8 cellular contexts compared by ENCODE assay signal in the genomic region with DNA sequence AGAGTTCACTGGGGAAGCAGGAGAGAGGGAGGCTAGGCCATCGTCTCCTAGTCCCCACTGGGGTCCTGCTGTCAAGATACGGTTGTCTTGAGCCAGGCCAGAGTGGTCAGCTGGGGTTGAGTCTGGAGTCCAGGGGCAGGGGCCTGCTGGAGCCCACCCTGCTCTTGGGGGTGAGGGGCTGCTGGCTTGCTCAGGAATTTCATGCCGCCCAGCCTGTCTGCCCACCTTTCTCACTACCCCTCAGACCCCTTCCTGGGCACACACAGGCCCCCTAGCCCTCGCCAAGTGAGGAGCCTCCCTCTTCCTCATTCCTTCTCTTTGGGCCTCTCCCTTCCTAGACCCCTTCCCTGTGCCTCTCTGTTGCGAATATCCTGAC. TPM values are rescaled to one million over a fixed set of nuclear protein-coding genes. Genes with fewer than 3 reads are reported as not detected.
DNase-seq lines count a peak whose midpoint lies in the region; ATAC-seq and TF ChIP-seq lines count a peak whose summit lies in the region.

No MANE protein-coding gene starts in this region.

- DNase-seq in SIG-M5 treated with dmso at 0.1 percent for 504 hours (lab: John Stamatoyannopoulos, UW; ENCODE audit: unreplicated experiment) (peak; percentile 8), SIG-M5 (lab: John Stamatoyannopoulos, UW) (no peak), glutamatergic neuron (no peak), EL (no peak), mesenteric fat pad (ENCODE audit: low spot score) (no peak)
- DNase-seq in activated CD4-positive, alpha-beta memory T cell treated with anti-CD3 and anti-CD28 coated beads, Interleukin-2, amount 10 ng/mL, durations not matched to agents 7 days and 5 days: no peak
- no peak for DNase-seq in stimulated activated CD4-positive, alpha-beta T cell treated with anti-CD3 and anti-CD28 coated beads, Interleukin-12 subunit alpha, Interleukin-12 subunit beta, amount 100 ng/mL, for 4 hours

- H3K4me3 Mint-ChIP-seq in activated CD4-positive, alpha-beta memory T cell treated with anti-CD3 and anti-CD28 coated beads, Interleukin-2, amount 10 ng/mL, durations not matched to agents 7 days and 5 days: peak overlapping the region; percentile 95
- peak overlapping the region; percentile 95 for H3K4me3 Mint-ChIP-seq in glutamatergic neuron (ENCODE audit: unreplicated experiment)
- H3K4me3 Mint-ChIP-seq in stimulated activated memory B cell treated with anti-CD40 and anti-IgM and Interleukin-4, amounts not matched to agents 10 μg/mL and 1 μg/mL and 100 μg/mL, for 72 hours: peak overlapping the region; percentile 95

- peaks cover 44% of the 10 kb centered on the region for H3K4me1 Mint-ChIP-seq in activated CD4-positive, alpha-beta memory T cell treated with anti-CD3 and anti-CD28 coated beads, Interleukin-2, amount 10 ng/mL, durations not matched to agents 7 days and 5 days
- H3K4me1 Mint-ChIP-seq in glutamatergic neuron (ENCODE audit: low read depth, unreplicated experiment): peaks cover 15% of the 10 kb centered on the region
- peaks cover 76% of the 10 kb centered on the region for H3K4me1 Mint-ChIP-seq in stimulated activated memory B cell treated with anti-CD40 and anti-IgM and Interleukin-4, amounts not matched to agents 10 μg/mL and 1 μg/mL and 100 μg/mL, for 72 hours

- H3K36me3 Mint-ChIP-seq in activated CD4-positive, alpha-beta memory T cell treated with anti-CD3 and anti-CD28 coated beads, Interleukin-2, amount 10 ng/mL, durations not matched to agents 7 days and 5 days (ENCODE audit: low read depth): peaks cover 25% of the 10 kb centered on the region
- H3K36me3 Mint-ChIP-seq in glutamatergic neuron (ENCODE audit: unreplicated experiment): no peaks in the 10 kb centered on the region
- peaks cover 22% of the 10 kb centered on the region for H3K36me3 Mint-ChIP-seq in stimulated activated memory B cell treated with anti-CD40 and anti-IgM and Interleukin-4, amounts not matched to agents 10 μg/mL and 1 μg/mL and 100 μg/mL, for 72 hours

- POLR2A ChIA-PET in activated CD4-positive, alpha-beta memory T cell treated with anti-CD3 and anti-CD28 coated beads, Interleukin-2, amount 10 ng/mL, durations not matched to agents 7 days and 5 days (lab: Charles Lee): interaction anchor here (5.0 kb wide), 1 partner anchor 192 kb away, joined by 33 read pairs; the partner anchor contains the start of genes RNF151 and RPS2

- ATAC-seq in stimulated activated memory B cell treated with anti-CD40 and anti-IgM and Interleukin-4, amounts not matched to agents 10 μg/mL and 1 μg/mL and 100 μg/mL, for 72 hours: no peak

- H3K27me3 Mint-ChIP-seq in activated CD4-positive, alpha-beta memory T cell treated with anti-CD3 and anti-CD28 coated beads, Interleukin-2, amount 10 ng/mL, durations not matched to agents 7 days and 5 days: no peaks in the 10 kb centered on the region
- peaks cover 15% of the 10 kb centered on the region for H3K27me3 Mint-ChIP-seq in glutamatergic neuron (ENCODE audit: unreplicated experiment)
- H3K27me3 Mint-ChIP-seq in stimulated activated memory B cell treated with anti-CD40 and anti-IgM and Interleukin-4, amounts not matched to agents 10 μg/mL and 1 μg/mL and 100 μg/mL, for 72 hours: no peaks in the 10 kb centered on the region

- no peaks in the 10 kb centered on the region for H3K9me3 Mint-ChIP-seq in activated CD4-positive, alpha-beta memory T cell treated with anti-CD3 and anti-CD28 coated beads, Interleukin-2, amount 10 ng/mL, durations not matched to agents 7 days and 5 days
- peaks cover 12% of the 10 kb centered on the region for H3K9me3 Mint-ChIP-seq in glutamatergic neuron (ENCODE audit: unreplicated experiment)
- no peaks in the 10 kb centered on the region for H3K9me3 Mint-ChIP-seq in stimulated activated memory B cell treated with anti-CD40 and anti-IgM and Interleukin-4, amounts not matched to agents 10 μg/mL and 1 μg/mL and 100 μg/mL, for 72 hours

- no peak for TF ChIP-seq CTCF in glutamatergic neuron (IDR thresholded peaks at IDR 0.05; ENCODE audit: partially characterized antibody, unreplicated experiment)

- H3K27ac Mint-ChIP-seq in activated CD4-positive, alpha-beta memory T cell treated with anti-CD3 and anti-CD28 coated beads, Interleukin-2, amount 10 ng/mL, durations not matched to agents 7 days and 5 days: peak overlapping the region; percentile 65
- H3K27ac Mint-ChIP-seq in glutamatergic neuron (ENCODE audit: unreplicated experiment): peak overlapping the region; percentile 48
- peak overlapping the region; percentile 84 for H3K27ac Mint-ChIP-seq in stimulated activated memory B cell treated with anti-CD40 and anti-IgM and Interleukin-4, amounts not matched to agents 10 μg/mL and 1 μg/mL and 100 μg/mL, for 72 hours

- CTCF ChIA-PET in activated CD4-positive, alpha-beta memory T cell treated with anti-CD3 and anti-CD28 coated beads, Interleukin-2, amount 10 ng/mL, durations not matched to agents 7 days and 5 days (lab: Charles Lee): interaction anchor here (1.0 kb wide), 1 partner anchor 16 kb away, joined by 4 read pairs; no protein-coding TSS in a partner anchor

RNA-seq across cellular contexts. Expression of gene TRAF7, which starts 1.3 kb away (rescaled TPM):
- total RNA-seq in activated CD4-positive, alpha-beta memory T cell treated with anti-CD3 and anti-CD28 coated beads, Interleukin-2, amount 10 ng/mL, durations not matched to agents 7 days and 5 days: 10 to 100 TPM; 57.3 to 60.3 TPM
- total RNA-seq in glutamatergic neuron (ENCODE audit: unreplicated experiment) (74.8 TPM), mesenteric fat pad (63.5 TPM)

RNA-seq across cellular contexts. Expression of gene RAB26, which starts 8.4 kb away (rescaled TPM):
- 1 to 10 TPM in 1 of 2 experiments, under 1 TPM in 1; 0.83 to 1.1 TPM for total RNA-seq in activated CD4-positive, alpha-beta memory T cell treated with anti-CD3 and anti-CD28 coated beads, Interleukin-2, amount 10 ng/mL, durations not matched to agents 7 days and 5 days
- total RNA-seq in glutamatergic neuron (ENCODE audit: unreplicated experiment): 292 TPM
- total RNA-seq in mesenteric fat pad: not detected

RNA-seq across cellular contexts. Expression of gene PKD1, which starts 21.1 kb away (rescaled TPM):
- total RNA-seq in activated CD4-positive, alpha-beta memory T cell treated with anti-CD3 and anti-CD28 coated beads, Interleukin-2, amount 10 ng/mL, durations not matched to agents 7 days and 5 days: 10 to 100 TPM; 60.5 to 69.6 TPM
- total RNA-seq in glutamatergic neuron (ENCODE audit: unreplicated experiment) (628 TPM), mesenteric fat pad (99.4 TPM)

RNA-seq across cellular contexts. Expression of gene CASKIN1, which starts 39.6 kb away (rescaled TPM):
- 1 to 10 TPM in 1 of 2 experiments, under 1 TPM in 1; 0.18 to 1.4 TPM for total RNA-seq in activated CD4-positive, alpha-beta memory T cell treated with anti-CD3 and anti-CD28 coated beads, Interleukin-2, amount 10 ng/mL, durations not matched to agents 7 days and 5 days
- 31.6 TPM for total RNA-seq in glutamatergic neuron (ENCODE audit: unreplicated experiment)
- total RNA-seq in mesenteric fat pad: 0.06 TPM

RNA-seq across cellular contexts. Expression of gene MLST8, which starts 48.4 kb away (rescaled TPM):
- total RNA-seq in activated CD4-positive, alpha-beta memory T cell treated with anti-CD3 and anti-CD28 coated beads, Interleukin-2, amount 10 ng/mL, durations not matched to agents 7 days and 5 days: 10 to 100 TPM; 32.6 to 33.7 TPM
- total RNA-seq in glutamatergic neuron (ENCODE audit: unreplicated experiment) (57.9 TPM), mesenteric fat pad (21.9 TPM)

Comparison
In these comparisons a context has a peak if more than half of its experiments do, and no peak if none do; other contexts are left out.
1. RNA of gene RAB26, which starts 8.4 kb away (total RNA-seq): 292 TPM in glutamatergic neuron (single experiment); 0.83 to 1.1 TPM in activated CD4-positive, alpha-beta memory T cell treated with anti-CD3 and anti-CD28 coated beads, Interleukin-2, amount 10 ng/mL, durations not matched to agents 7 days and 5 days and not detected in mesenteric fat pad (single experiment); every median in the first group is over 100 times any median in the second.
2. Peak in every context shown above with its lines, with median percentiles within 50 percentile points of each other: H3K27ac Mint-ChIP-seq and H3K4me3 Mint-ChIP-seq.